ENCODE assay signal across 29 cellular contexts in genomic region chr7:80624763-80625162, GRCh38. TPM values are rescaled to one million over a fixed set of nuclear protein-coding genes. Genes with fewer than 3 reads are reported as not detected.
DNase-seq lines count a peak whose midpoint lies in the region; ATAC-seq, FAIRE-seq and TF ChIP-seq lines count a peak whose summit lies in the region.
"Had no signal": no experiment of that assay in that cellular context is flagged by ENCODE, and none has a peak within 500 bp of the region (broad histone marks: within the 10 kb centered on the region; RNA-seq: fewer than 3 reads in every experiment).

No MANE protein-coding gene starts in this region.

- H2AFZ ChIP-seq in HepG2 (ENCODE audit: low read length) (no peak overlapping the region), smooth muscle cell (ENCODE audit: low read depth) (no peak overlapping the region)

- H3K9me3 ChIP-seq in HepG2 (ENCODE audit: low read length): no peaks in the 10 kb centered on the region
- no peaks in the 10 kb centered on the region for H3K9me3 ChIP-seq in skeletal muscle tissue (ENCODE audit: control insufficient read depth in 3 of 3, low read length in 3 of 3)
- no peaks in the 10 kb centered on the region for H3K9me3 ChIP-seq in smooth muscle cell (replicated peaks; ENCODE audit: low read depth)
- H3K9me3 ChIP-seq: Caco-2, SJSA1 had no signal

- ATAC-seq in Right ventricle myocardium inferior: peak; percentile 78
- ATAC-seq in HepG2: peak; percentile 44; the same call in 2 of the 3 replicates
- no peak for ATAC-seq in HG02981 (IDR thresholded peaks at IDR 0.05; ENCODE audit: unreplicated experiment)
- ATAC-seq in GM19328 (IDR thresholded peaks at IDR 0.05; ENCODE audit: unreplicated experiment): no peak
- ATAC-seq: CD8-positive, alpha-beta T cell; GM12878; HCT116 had no signal

- H3K4me2 ChIP-seq in HepG2 (ENCODE audit: low read depth, low read length) (peak overlapping the region; percentile 68), smooth muscle cell (no peak overlapping the region)

- FAIRE-seq in HepG2 (lab: Jason Lieb, UNC): no peak
- FAIRE-seq: GM12878, RCC 7860 had no signal

- no peak overlapping the region for H3K9ac ChIP-seq in HepG2 (ENCODE audit: insufficient read depth, low read depth, low read length)
- peak overlapping the region in 1 of 3 donors; percentile 41 for H3K9ac ChIP-seq in skeletal muscle tissue (ENCODE audit: low read depth in 1 of 3, low read length in 3 of 3)
- H3K9ac ChIP-seq in smooth muscle cell (ENCODE audit: low read depth): no peak overlapping the region

- CTCF ChIA-PET in HepG2 (lab: Yijun Ruan, JAX; ENCODE audit: low intra/inter-chr PET ratio, low total read pairs): no interaction called here

- H3K27me3 Mint-ChIP-seq in T-helper 2 cell treated with Interferon-gamma antibody and Interleukin-4, amounts not matched to agents 5 μg/mL and 100 μg/mL, for 36 hours (ENCODE audit: low read depth): no peaks in the 10 kb centered on the region
- H3K27me3 Mint-ChIP-seq: B cell had no signal

- TF ChIP-seq POLR2A in HepG2 (IDR thresholded peaks at IDR 0.05; ENCODE audit: insufficient read depth in 1 of 2, low read depth in 2 of 2, low read length in 2 of 2): no peak

- H3K4me3 ChIP-seq in HepG2 (replicated peaks in 1 of 3; ENCODE audit: insufficient read depth in 1 of 3, low read depth in 2 of 3, low read length in 3 of 3): peak overlapping the region in 1 of 3 experiments; percentile 49; a peak in 1 of 6 replicates
- peak overlapping the region in 1 of 3 donors; percentile 2 for H3K4me3 ChIP-seq in skeletal muscle tissue (ENCODE audit: low read length in 3 of 3)
- no peak overlapping the region for H3K4me3 ChIP-seq in smooth muscle cell
- H3K4me3 ChIP-seq: GM12878, SJSA1 had no signal

- POLR2A ChIA-PET in HepG2 (lab: Yijun Ruan, JAX): no interaction called here

- no peaks in the 10 kb centered on the region for H3K9me3 Mint-ChIP-seq in T-helper 2 cell treated with Interferon-gamma antibody and Interleukin-4, amounts not matched to agents 5 μg/mL and 100 μg/mL, for 36 hours
- H3K9me3 Mint-ChIP-seq: CD8-positive, alpha-beta T cell had no signal

- no peak for TF ChIP-seq EP300 in HepG2 (IDR thresholded peaks at IDR 0.05; ENCODE audit: low read depth in 2 of 2, low read length in 2 of 2)
- TF ChIP-seq EP300 in HepG2 (CRISPR knock-in tag; IDR thresholded peaks at IDR 0.05; ENCODE audit: borderline replicate concordance): no peak

- no TSS peak for BruUV-seq in HepG2 (replicated peaks; lab: Mats Ljungman, UMichigan)

- intact Hi-C loops in Right ventricle myocardium inferior (cut with DNase I) (no loop called here), cardiac septum (cut with DNase I) (loop anchor here (5.0 kb wide), 1 partner anchor 37 kb away; no protein-coding TSS in a partner anchor), HepG2 (cut with micrococcal nuclease; ENCODE audit: unreplicated experiment) (no loop called here)

- WGBS in HepG2 (ENCODE audit: low lambda C conversion rate): 26% methylated on average over 1 of the region's 1 CpG
- WGBS in smooth muscle cell (ENCODE audit: low lambda C conversion rate): 95% methylated on average over 1 of the region's 1 CpG

- H3K4me1 ChIP-seq in HepG2 (ENCODE audit: insufficient read depth, low read length): peaks cover 22% of the 10 kb centered on the region
- peaks cover 22 to 46% (median 23%) of the 10 kb centered on the region in 3 donors for H3K4me1 ChIP-seq in skeletal muscle tissue (ENCODE audit: control insufficient read depth in 3 of 3, insufficient read depth in 3 of 3, low read length in 3 of 3)
- H3K4me1 ChIP-seq in smooth muscle cell (ENCODE audit: low read depth): no peaks in the 10 kb centered on the region
- H3K4me1 ChIP-seq: Caco-2 had no signal

- H3K27ac ChIP-seq in HepG2 (ENCODE audit: extremely low read length, insufficient read depth, low read length): no peak overlapping the region
- peak overlapping the region; percentile 58 for H3K27ac ChIP-seq in skeletal muscle tissue (ENCODE audit: low read depth, low read length)
- no peak overlapping the region for H3K27ac ChIP-seq in smooth muscle cell (ENCODE audit: low read depth)
- H3K27ac ChIP-seq: 22Rv1, C4-2B, SJSA1 had no signal

- no peaks in the 10 kb centered on the region for H3K79me2 ChIP-seq in HepG2 (ENCODE audit: insufficient read depth, low read length)
- no peaks in the 10 kb centered on the region for H3K79me2 ChIP-seq in smooth muscle cell (ENCODE audit: low read depth)

- H3K27me3 ChIP-seq in HepG2 (ENCODE audit: control insufficient read depth in 1 of 2, insufficient read depth in 2 of 2, low read length in 2 of 2): no peaks in the 10 kb centered on the region
- H3K27me3 ChIP-seq in skeletal muscle tissue (ENCODE audit: control insufficient read depth in 3 of 3, insufficient read depth in 3 of 3, low read length in 3 of 3): no peaks in the 10 kb centered on the region
- no peaks in the 10 kb centered on the region for H3K27me3 ChIP-seq in smooth muscle cell (ENCODE audit: low read depth)
- H3K27me3 ChIP-seq: SJSA1 had no signal

- H4K20me1 ChIP-seq in HepG2 (ENCODE audit: insufficient read depth, low read length): no peaks in the 10 kb centered on the region
- no peaks in the 10 kb centered on the region for H4K20me1 ChIP-seq in smooth muscle cell (ENCODE audit: low read depth)

- no peak for TF ChIP-seq RAD21 in HepG2 (CRISPR knock-in tag; IDR thresholded peaks at IDR 0.05)

- no peaks in the 10 kb centered on the region for H3K36me3 Mint-ChIP-seq in T-helper 2 cell treated with Interferon-gamma antibody and Interleukin-4, amounts not matched to agents 5 μg/mL and 100 μg/mL, for 36 hours (ENCODE audit: low read depth)
- H3K36me3 Mint-ChIP-seq: CD8-positive, alpha-beta T cell had no signal

- in situ Hi-C loops in HepG2 (cut with HindIII; ENCODE audit: extremely low pct_ligation_motif_present, low pct_unique_long_range_greater_than_20kb): no loop called here

- H3K4me3 Mint-ChIP-seq in T-helper 2 cell treated with Interferon-gamma antibody and Interleukin-4, amounts not matched to agents 5 μg/mL and 100 μg/mL, for 36 hours: no peak overlapping the region
- H3K4me3 Mint-ChIP-seq: B cell; CD8-positive, alpha-beta T cell had no signal

- H3K27ac Mint-ChIP-seq in T-helper 2 cell treated with Interferon-gamma antibody and Interleukin-4, amounts not matched to agents 5 μg/mL and 100 μg/mL, for 36 hours: no peak overlapping the region
- H3K27ac Mint-ChIP-seq: B cell; CD8-positive, alpha-beta T cell had no signal

- DNase-seq in Right ventricle myocardium inferior (ENCODE audit: missing footprints) (no peak), cardiac septum (ENCODE audit: low spot score) (no peak), HepG2 (ENCODE audit: low spot score) (peak; percentile 59), smooth muscle cell (lab: John Stamatoyannopoulos, UW; ENCODE audit: unreplicated experiment) (no peak)
- DNase-seq in T-helper 2 cell treated with Interferon-gamma antibody and Interleukin-4, amounts not matched to agents 5 μg/mL and 100 μg/mL, for 36 hours (ENCODE audit: low spot score): no peak
- DNase-seq: Caco-2; CD8-positive, alpha-beta T cell; DMS79; EL; GDM1; KBM-7; NCI-H1105 treated with DMSO at 0.1 percent for 48 hours; NCI-H146; NCI-H1930; NCI-H2107; NCI-H446; NCI-H524 treated with DMSO at 0.1 percent for 48 hours; NCI-H774 had no signal

- H3K36me3 ChIP-seq in HepG2 (replicated peaks in 1 of 2; ENCODE audit: control insufficient read depth in 1 of 2, insufficient read depth in 2 of 2, low read length in 2 of 2) (no peaks in the 10 kb centered on the region), skeletal muscle tissue (ENCODE audit: control insufficient read depth in 3 of 3, insufficient read depth in 3 of 3, low read length in 3 of 3) (no peaks in the 10 kb centered on the region), smooth muscle cell (ENCODE audit: low read depth) (no peaks in the 10 kb centered on the region)
- H3K36me3 ChIP-seq: SJSA1 had no signal

- no peaks in the 10 kb centered on the region for H3F3A ChIP-seq in smooth muscle cell (ENCODE audit: low read depth)

- H3K4me1 Mint-ChIP-seq in T-helper 2 cell treated with Interferon-gamma antibody and Interleukin-4, amounts not matched to agents 5 μg/mL and 100 μg/mL, for 36 hours (ENCODE audit: low read depth): no peaks in the 10 kb centered on the region
- H3K4me1 Mint-ChIP-seq: B cell had no signal

- TF ChIP-seq CTCF in HepG2 (CRISPR knock-in tag; IDR thresholded peaks at IDR 0.05): no peak
- no peak for TF ChIP-seq CTCF in smooth muscle cell (IDR thresholded peaks at IDR 0.05; ENCODE audit: borderline replicate concordance, insufficient read depth, poor library complexity, severe bottlenecking)

RNA-seq across cellular contexts. Expression of gene CD36, which starts 13.7 kb away (rescaled TPM):
- total RNA-seq in Right ventricle myocardium inferior: 1,230 TPM
- total RNA-seq in cardiac septum: 717 TPM
- total RNA-seq in HepG2 (2016; rRNA removed; fragmentation: Illumina TruSeq; extraction: Trizol): 3.4 and 4.8 TPM in 2 replicates
- 0.61 and 0.88 TPM in 2 replicates for total RNA-seq in HepG2 (2016; cell fraction: cytosol; rRNA removed; fragmentation: Illumina TruSeq; extraction: Trizol; ENCODE audit: low read depth)
- 2.4 and 4.7 TPM in 2 replicates for total RNA-seq in HepG2 (2016; cell fraction: insoluble cytoplasmic fraction; rRNA removed; fragmentation: Illumina TruSeq; extraction: Trizol)
- 1.3 and 1.5 TPM in 2 replicates for total RNA-seq in HepG2 (2016; cell fraction: membrane; rRNA removed; fragmentation: Illumina TruSeq; extraction: Trizol)
- total RNA-seq in HepG2 (2016; cell fraction: nucleus; rRNA removed; fragmentation: Illumina TruSeq; extraction: Trizol): 6.2 and 8.1 TPM in 2 replicates
- 1.9 and 2.8 TPM in 2 replicates for polyA plus RNA-seq in HepG2 (2011; rRNA removed)
- 1.1 and 1.4 TPM in 2 replicates for polyA plus RNA-seq in HepG2 (2011; cell fraction: cytosol; rRNA removed)
- 0.93 and 1.5 TPM in 2 replicates for polyA plus RNA-seq in HepG2 (2011; cell fraction: nucleus; rRNA removed)
- 2.1 and 4.0 TPM in 2 replicates for polyA plus RNA-seq in HepG2 (2012)
- polyA plus RNA-seq in HepG2 (2016; cell fraction: cytosol; fragmentation: Illumina TruSeq; extraction: Trizol; ENCODE audit: low read depth): 0.34 and 0.44 TPM in 2 replicates
- 1.2 and 1.7 TPM in 2 replicates for polyA plus RNA-seq in HepG2 (2016; cell fraction: insoluble cytoplasmic fraction; fragmentation: Illumina TruSeq; extraction: Trizol; ENCODE audit: low read depth)
- 0.30 and 0.38 TPM in 2 replicates for polyA plus RNA-seq in HepG2 (2016; cell fraction: membrane; fragmentation: Illumina TruSeq; extraction: Trizol; ENCODE audit: low read depth)
- polyA plus RNA-seq in HepG2 (2016; cell fraction: nucleus; fragmentation: Illumina TruSeq; extraction: Trizol; ENCODE audit: insufficient read depth, low read depth): 4.3 TPM in 2 replicates
- 0.05 and 2.6 TPM in 2 replicates for polyA minus RNA-seq in HepG2 (2011; rRNA and poly(A)+ RNA removed; ENCODE audit: low replicate concordance)
- polyA minus RNA-seq in HepG2 (2011; cell fraction: cytosol; rRNA and poly(A)+ RNA removed): 1.4 and 3.9 TPM in 2 replicates
- polyA minus RNA-seq in HepG2 (2011; cell fraction: nucleus; rRNA and poly(A)+ RNA removed): 5.0 and 6.0 TPM in 2 replicates
- total RNA-seq in skeletal muscle tissue: 533 TPM
- 1.7 and 2.8 TPM in 2 replicates for total RNA-seq in smooth muscle cell
- 0.44 and 0.64 TPM in 2 replicates for polyA plus RNA-seq in smooth muscle cell
- total RNA-seq: Caco-2, HT-29 had no signal

Comparison
In these comparisons a context has a peak if more than half of its experiments do, and no peak if none do; other contexts are left out.
1. ATAC-seq: peak in Right ventricle myocardium inferior (single experiment) and HepG2 (single experiment); none in HG02981 (single experiment) and GM19328 (single experiment).
2. RNA of gene CD36, which starts 13.7 kb away (total RNA-seq): 1,230 TPM in Right ventricle myocardium inferior (single experiment), 717 TPM in cardiac septum (single experiment) and 533 TPM in skeletal muscle tissue (single experiment); 0.61 to 8.1 TPM in HepG2 and 1.7 to 2.8 TPM in smooth muscle cell; every median in the first group is over 10 times any median in the second.